13 cellular contexts compared by ENCODE assay signal in the genomic region with DNA sequence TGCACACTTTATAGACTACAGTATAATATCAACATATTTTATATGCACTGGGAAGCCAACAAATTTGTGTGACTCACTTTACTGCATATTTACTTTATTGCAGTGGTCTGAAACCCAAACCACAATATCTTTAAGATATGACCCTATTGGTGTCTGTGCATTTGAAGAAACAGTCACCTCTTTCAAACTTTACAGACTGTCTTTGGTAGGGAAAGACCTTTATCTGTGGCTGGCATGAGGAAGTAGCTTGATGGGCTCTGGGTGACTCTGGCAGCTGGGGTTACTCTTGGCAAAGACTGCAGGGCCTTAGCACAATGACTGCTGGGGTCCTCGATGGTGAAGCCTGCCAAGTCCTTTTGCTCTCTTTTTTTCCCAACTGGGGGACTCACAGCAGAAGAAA. TPM values are rescaled to one million over a fixed set of nuclear protein-coding genes. Genes with fewer than 3 reads are reported as not detected.
DNase-seq lines count a peak whose midpoint lies in the region; ATAC-seq and TF ChIP-seq lines count a peak whose summit lies in the region.
"Had no signal": no experiment of that assay in that cellular context is flagged by ENCODE, and none has a peak within 500 bp of the region (broad histone marks: within the 10 kb centered on the region; RNA-seq: fewer than 3 reads in every experiment).

No MANE protein-coding gene starts in this region.

- H3K27me3 Mint-ChIP-seq in activated T-cell treated with anti-CD3 and anti-CD28 coated beads, Interleukin-2, amount 50 U/mL, for 24 hours = peaks cover 6% of the 10 kb centered on the region

- H3K9me3 ChIP-seq in Loucy (ENCODE audit: insufficient read depth, low read depth, low read length) = peaks cover 27% of the 10 kb centered on the region

- H3K79me2 ChIP-seq in Loucy (ENCODE audit: insufficient read depth, low read length) = no peaks in the 10 kb centered on the region

- H3K9ac ChIP-seq in Loucy (ENCODE audit: low read depth, low read length, poor library complexity, severe bottlenecking) = peak overlapping the region; percentile 6

- H3K4me3 ChIP-seq in Loucy (ENCODE audit: low read length, poor library complexity, severe bottlenecking) = peak overlapping the region; percentile 50
- no peak overlapping the region for H3K4me3 ChIP-seq in foreskin fibroblast (ENCODE audit: low read depth in 1 of 2, low read length in 2 of 2)
- H3K4me3 ChIP-seq: mucosa of descending colon, spleen had no signal

- H3K27ac Mint-ChIP-seq in activated T-cell treated with anti-CD3 and anti-CD28 coated beads, Interleukin-2, amount 50 U/mL, for 24 hours = no peak overlapping the region
- H3K27ac Mint-ChIP-seq: brain had no signal

- peaks cover 32% of the 10 kb centered on the region for H3K9me3 Mint-ChIP-seq in activated T-cell treated with anti-CD3 and anti-CD28 coated beads, Interleukin-2, amount 50 U/mL, for 24 hours

- peaks cover 22% of the 10 kb centered on the region for H3K4me1 ChIP-seq in Loucy (ENCODE audit: insufficient read depth, low read length, poor library complexity, severe bottlenecking)
- H3K4me1 ChIP-seq: spleen had no signal

- in situ Hi-C loops in SK-MEL-5 (cut with HindIII; ENCODE audit: low pct_unique_long_range_greater_than_20kb, low sequenced_read_pairs) = no loop called here

- no peaks in the 10 kb centered on the region for H4K20me1 ChIP-seq in Loucy (ENCODE audit: insufficient read depth, low read length, poor library complexity, severe bottlenecking)

- TF ChIP-seq CTCF in Loucy (conservative IDR thresholded peaks at IDR 0.05; ENCODE audit: low read length) (no peak), foreskin fibroblast (IDR thresholded peaks at IDR 0.05; ENCODE audit: low read depth, low read length) (no peak)

- H3K27me3 ChIP-seq in Loucy (ENCODE audit: insufficient read depth, low read length, poor library complexity, severe bottlenecking) = no peaks in the 10 kb centered on the region
- H3K27me3 ChIP-seq: spleen had no signal

- no peak overlapping the region for H2AFZ ChIP-seq in Loucy (ENCODE audit: low read length)

- H3K4me2 ChIP-seq in Loucy (ENCODE audit: low read depth, low read length, poor library complexity, severe bottlenecking) = peak overlapping the region; percentile 60

- DNase-seq in Daoy (ENCODE audit: low read depth) = peak; percentile 64
- peak; percentile 30 for DNase-seq in SK-MEL-5 (ENCODE audit: low read depth, low spot score)
- DNase-seq in foreskin fibroblast = peak; percentile 34 to 55
- no peak for DNase-seq in activated T-cell treated with anti-CD3 and anti-CD28 coated beads, Interleukin-2, amount 50 U/mL, for 24 hours
- DNase-seq in NCI-H748 treated with DMSO at 0.1 percent for 48 hours (lab: John Stamatoyannopoulos, UW) = no peak
- no peak for DNase-seq in NCI-H1930 (lab: John Stamatoyannopoulos, UW)
- DNase-seq: activated CD8-positive, alpha-beta memory T cell treated with anti-CD3 and anti-CD28 coated beads for 24 hours; effector memory CD4-positive, alpha-beta T cell; mucosa of descending colon; spleen had no signal

- H3K4me1 Mint-ChIP-seq in activated T-cell treated with anti-CD3 and anti-CD28 coated beads, Interleukin-2, amount 50 U/mL, for 24 hours (ENCODE audit: low read depth) = peaks cover 5% of the 10 kb centered on the region
- H3K4me1 Mint-ChIP-seq: brain had no signal

- no peaks in the 10 kb centered on the region for H3K36me3 ChIP-seq in Loucy (ENCODE audit: insufficient read depth, low read length)
- H3K36me3 ChIP-seq: spleen had no signal

- ATAC-seq in HG03095 (IDR thresholded peaks at IDR 0.05; ENCODE audit: unreplicated experiment) = no peak
- ATAC-seq: mucosa of descending colon had no signal

- peaks cover 8% of the 10 kb centered on the region; the same call in 1 of the 2 replicates for H3F3A ChIP-seq in Loucy (ENCODE audit: low read depth)

- H3K36me3 Mint-ChIP-seq in activated T-cell treated with anti-CD3 and anti-CD28 coated beads, Interleukin-2, amount 50 U/mL, for 24 hours (ENCODE audit: low read depth) = peaks cover 6% of the 10 kb centered on the region
- H3K36me3 Mint-ChIP-seq: brain had no signal

- H3K9me2 ChIP-seq in Loucy (replicated peaks; ENCODE audit: low read depth, low read length) = no peaks in the 10 kb centered on the region

- no peak overlapping the region for H3K4me3 Mint-ChIP-seq in activated T-cell treated with anti-CD3 and anti-CD28 coated beads, Interleukin-2, amount 50 U/mL, for 24 hours
- H3K4me3 Mint-ChIP-seq: brain had no signal

RNA-seq across cellular contexts. Expression of a gene that starts 21.3 kb away (rescaled TPM):
- total RNA-seq in Daoy (2014; rRNA removed; shearing (Covaris generic)) = 9.3 and 11.4 TPM in 2 replicates
- 3.3 and 4.2 TPM in 2 replicates for total RNA-seq in SK-MEL-5 (2014; rRNA removed; shearing (Covaris generic))
- polyA plus RNA-seq in SK-MEL-5 (2015; cell fraction: cytosol; rRNA removed) = 26.9 and 31.5 TPM in 2 replicates
- polyA plus RNA-seq in SK-MEL-5 (2015; cell fraction: nucleus; rRNA removed) = 19.4 and 21.6 TPM in 2 replicates

RNA-seq across cellular contexts. Expression of a gene that starts 59.7 kb away (rescaled TPM):
- 32.3 and 38.6 TPM in 2 replicates for total RNA-seq in Daoy (2014; rRNA removed; shearing (Covaris generic))
- total RNA-seq in SK-MEL-5 (2014; rRNA removed; shearing (Covaris generic)) = 101 and 105 TPM in 2 replicates
- polyA plus RNA-seq in SK-MEL-5 (2015; cell fraction: cytosol; rRNA removed) = 92.9 and 117 TPM in 2 replicates
- polyA plus RNA-seq in SK-MEL-5 (2015; cell fraction: nucleus; rRNA removed) = 104 and 132 TPM in 2 replicates

Comparison
In these comparisons a context has a peak if more than half of its experiments do, and no peak if none do; other contexts are left out.
1. DNase-seq: peak in Daoy (single experiment), SK-MEL-5 (single experiment) and foreskin fibroblast (2 of 2); none in activated T-cell treated with anti-CD3 and anti-CD28 coated beads, Interleukin-2, amount 50 U/mL, for 24 hours (single experiment), NCI-H748 treated with DMSO at 0.1 percent for 48 hours (single experiment) and NCI-H1930 (0 of 2).